ENCODE assay signal across 15 cellular contexts in the genomic region with DNA sequence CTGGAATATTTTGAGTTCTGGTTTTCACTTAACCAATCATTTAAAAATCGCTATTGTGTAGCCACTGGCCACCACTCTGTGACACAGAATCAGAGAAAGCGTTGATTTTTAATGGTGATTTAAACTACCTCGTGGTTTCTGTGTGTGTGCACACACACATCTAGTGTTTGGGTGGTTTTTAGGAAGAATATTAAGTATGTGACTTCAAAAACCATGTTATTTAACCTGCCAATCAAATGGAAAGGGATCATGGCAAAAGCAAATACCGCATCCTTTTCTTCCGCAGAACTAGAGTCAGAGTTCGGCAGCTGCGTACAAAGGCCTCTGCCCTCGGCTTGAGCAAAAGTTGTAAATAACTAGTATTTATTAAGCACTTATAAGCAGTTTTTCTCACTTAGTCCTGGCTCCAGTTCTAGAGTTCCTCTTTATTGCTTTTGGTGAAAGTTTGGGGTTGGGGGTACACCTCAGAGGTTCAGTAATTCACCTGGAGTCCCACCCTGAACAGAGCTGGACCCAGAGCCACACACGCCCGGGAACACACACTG. TPM values are rescaled to one million over a fixed set of nuclear protein-coding genes. Genes with fewer than 3 reads are reported as not detected.
A peak's percentile ranks its signal among the peaks of the same experiment; 100 is the strongest.
DNase-seq lines count a peak whose midpoint lies in the region; ATAC-seq and TF ChIP-seq lines count a peak whose summit lies in the region.
"Had no signal": no experiment of that assay in that cellular context is flagged by ENCODE, and none has a peak within 500 bp of the region (broad histone marks: within the 10 kb centered on the region; RNA-seq: fewer than 3 reads in every experiment).

No MANE protein-coding gene starts in this region.

- WGBS in heart left ventricle, 4 donors: 94 to 96% (median 95%) methylated on average over 10 of the region's 10 CpGs
- WGBS in right cardiac atrium: 95% methylated on average over 10 of the region's 10 CpGs
- 26% methylated on average over 10 of the region's 10 CpGs for WGBS in right lobe of liver (ENCODE audit: insufficient coverage, low coverage, low lambda C conversion rate, missing lambda C conversion rate)

- H3K4me1 ChIP-seq in heart left ventricle (peaks cover 3 to 48% (median 33%) of the 10 kb centered on the region in 12 donors), right cardiac atrium (ENCODE audit: control insufficient read depth, insufficient read depth, low read length) (peaks cover 13% of the 10 kb centered on the region), right lobe of liver (peaks cover 0 to 73% (median 17%) of the 10 kb centered on the region in 4 donors)
- H3K4me1 ChIP-seq: Peyer's patch had no signal

- TF ChIP-seq CTCF in heart left ventricle (IDR thresholded peaks at IDR 0.05) (no peak), right lobe of liver (IDR thresholded peaks at IDR 0.05) (no peak)

- H3K36me3 ChIP-seq in heart left ventricle (peaks cover 0 to 55% (median 33%) of the 10 kb centered on the region in 9 donors), right lobe of liver (peaks cover 0 to 3% (median 0%) of the 10 kb centered on the region in 4 donors)

- DNase-seq in heart left ventricle: no peak
- DNase-seq in right cardiac atrium: no peak
- no peak for DNase-seq in right lobe of liver
- DNase-seq in substantia nigra (lab: John Stamatoyannopoulos, UW): no peak
- no peak for DNase-seq in NCI-H2107 (lab: John Stamatoyannopoulos, UW)
- no peak for DNase-seq in NCI-H1105 treated with DMSO at 0.1 percent for 48 hours (lab: John Stamatoyannopoulos, UW)
- DNase-seq: DMS79 treated with DMSO at 0.1 percent for 48 hours, H9, NCI-H146, NCI-H774, Peyer's patch, Right ventricle myocardium superior had no signal

- H3K27ac ChIP-seq in heart left ventricle: peak overlapping the region in 8 of 12 donors; percentile 16 to 71 (median 44)
- no peak overlapping the region for H3K27ac ChIP-seq in right cardiac atrium (ENCODE audit: low read length)
- peak overlapping the region; percentile 5 for H3K27ac ChIP-seq in cingulate gyrus (ENCODE audit: low read depth, low read length)
- peak overlapping the region; percentile 73 to 92 (median 80) for H3K27ac ChIP-seq in right lobe of liver
- H3K27ac ChIP-seq in substantia nigra (ENCODE audit: low read depth, low read length, poor library complexity, severe bottlenecking): peak overlapping the region; percentile 49
- H3K27ac ChIP-seq: A549, Peyer's patch had no signal

- TF ChIP-seq POLR2A in heart left ventricle (IDR thresholded peaks at IDR 0.05): no peak
- TF ChIP-seq POLR2A in right lobe of liver (IDR thresholded peaks at IDR 0.05): no peak

- ATAC-seq in heart left ventricle: no peak
- no peak for ATAC-seq in right cardiac atrium
- ATAC-seq in right lobe of liver: peak in 1 of 4 donors; percentile 4
- no peak for ATAC-seq in HG03097 (IDR thresholded peaks at IDR 0.05; ENCODE audit: low FRiP score, unreplicated experiment)
- ATAC-seq: A549 had no signal

- H3K9me3 ChIP-seq in heart left ventricle (no peaks in the 10 kb centered on the region), right cardiac atrium (ENCODE audit: control insufficient read depth, low read length) (no peaks in the 10 kb centered on the region), right lobe of liver (no peaks in the 10 kb centered on the region)
- H3K9me3 ChIP-seq: A549, Peyer's patch had no signal

- H3K27me3 ChIP-seq in heart left ventricle: no peaks in the 10 kb centered on the region
- H3K27me3 ChIP-seq in right cardiac atrium (ENCODE audit: control insufficient read depth, insufficient read depth): no peaks in the 10 kb centered on the region
- no peaks in the 10 kb centered on the region for H3K27me3 ChIP-seq in right lobe of liver
- H3K27me3 ChIP-seq: Peyer's patch had no signal

- H3K4me3 ChIP-seq in heart left ventricle (no peak overlapping the region), right cardiac atrium (ENCODE audit: low read length) (no peak overlapping the region), right lobe of liver (no peak overlapping the region)
- H3K4me3 ChIP-seq: A549, Peyer's patch had no signal

- intact Hi-C loops in heart left ventricle (cut with DNase I) (no loop called here), right cardiac atrium (cut with DNase I) (loop anchor here in 1 of 4 donors (10.0 kb wide), 1 partner anchor 64 kb away; no protein-coding TSS in a partner anchor), right lobe of liver (cut with DNase I) (no loop called here)

RNA-seq across cellular contexts. Expression of gene HABP4, which starts 40.6 kb away (rescaled TPM):
- total RNA-seq in heart left ventricle (10 to 100 TPM; 17.8 to 35.7 (median 25.9) TPM), right cardiac atrium (10 to 100 TPM; 17.1 to 21.7 (median 18.5) TPM), right lobe of liver (1 to 10 TPM; 1.4 to 6.2 (median 4.7) TPM)
- polyA plus RNA-seq in heart left ventricle (10 to 100 TPM; 21.6 to 28.6 TPM), right cardiac atrium (19.6 TPM)
